In genomic region chrX:100946521-100946920, GRCh38 we compare ENCODE assay signal across 17 cellular contexts. TPM values are rescaled to one million over a fixed set of nuclear protein-coding genes. Genes with fewer than 3 reads are reported as not detected.
DNase-seq lines count a peak whose midpoint lies in the region; ATAC-seq, FAIRE-seq and TF ChIP-seq lines count a peak whose summit lies in the region.
"Had no signal": no experiment of that assay in that cellular context is flagged by ENCODE, and none has a peak within 500 bp of the region (broad histone marks: within the 10 kb centered on the region; RNA-seq: fewer than 3 reads in every experiment).

No MANE protein-coding gene starts in this region.

- peak; percentile 8 for DNase-seq in G401 (ENCODE audit: low spot score)
- peak; percentile 33 for DNase-seq in NCI-H460 (ENCODE audit: extremely low read depth, low read depth)
- peak; percentile 19 for DNase-seq in choroid plexus epithelial cell (ENCODE audit: low read depth)
- DNase-seq in stimulated activated naive B cell treated with anti-CD40 and anti-IgM and Interleukin-4, amounts not matched to agents 10 μg/mL and 1 μg/mL and 100 μg/mL, for 72 hours = no peak
- DNase-seq in D721Med (ENCODE audit: insufficient read length, low spot score) = no peak
- DNase-seq in natural killer cell treated with Interleukin-12 subunit alpha and Interleukin-12 subunit beta and Interleukin-15 and Interleukin-18, amount 100 ng/mL, for 72 hours (ENCODE audit: low spot score) = no peak
- DNase-seq: C1 segment of cervical spinal cord, Caco-2, DMS53, GDM1, GOT3, KBM-7, NCI-H1930, NCI-H510A, RPMI8226 had no signal

- H3K27ac Mint-ChIP-seq in stimulated activated naive B cell treated with anti-CD40 and anti-IgM and Interleukin-4, amounts not matched to agents 10 μg/mL and 1 μg/mL and 100 μg/mL, for 72 hours = no peak overlapping the region
- H3K27ac Mint-ChIP-seq in natural killer cell treated with Interleukin-12 subunit alpha and Interleukin-12 subunit beta and Interleukin-15 and Interleukin-18, amount 100 ng/mL, for 72 hours = no peak overlapping the region

- peaks cover 0 to 3% of the 10 kb centered on the region in 2 donors for H3K27me3 Mint-ChIP-seq in stimulated activated naive B cell treated with anti-CD40 and anti-IgM and Interleukin-4, amounts not matched to agents 10 μg/mL and 1 μg/mL and 100 μg/mL, for 72 hours
- H3K27me3 Mint-ChIP-seq in natural killer cell treated with Interleukin-12 subunit alpha and Interleukin-12 subunit beta and Interleukin-15 and Interleukin-18, amount 100 ng/mL, for 72 hours = peaks cover 0 to 14% of the 10 kb centered on the region in 2 donors

- in situ Hi-C loops in G401 (cut with HindIII; ENCODE audit: low sequenced_read_pairs) = no loop called here

- no peak overlapping the region for H3K4me3 Mint-ChIP-seq in stimulated activated naive B cell treated with anti-CD40 and anti-IgM and Interleukin-4, amounts not matched to agents 10 μg/mL and 1 μg/mL and 100 μg/mL, for 72 hours
- no peak overlapping the region for H3K4me3 Mint-ChIP-seq in natural killer cell treated with Interleukin-12 subunit alpha and Interleukin-12 subunit beta and Interleukin-15 and Interleukin-18, amount 100 ng/mL, for 72 hours

- no peaks in the 10 kb centered on the region for H3K4me1 Mint-ChIP-seq in stimulated activated naive B cell treated with anti-CD40 and anti-IgM and Interleukin-4, amounts not matched to agents 10 μg/mL and 1 μg/mL and 100 μg/mL, for 72 hours
- H3K4me1 Mint-ChIP-seq in natural killer cell treated with Interleukin-12 subunit alpha and Interleukin-12 subunit beta and Interleukin-15 and Interleukin-18, amount 100 ng/mL, for 72 hours (ENCODE audit: low read depth in 2 of 2) = no peaks in the 10 kb centered on the region

- ATAC-seq in stimulated activated naive B cell treated with anti-CD40 and anti-IgM and Interleukin-4, amounts not matched to agents 10 μg/mL and 1 μg/mL and 100 μg/mL, for 72 hours (replicated peaks) = no peak
- ATAC-seq in GM21717 (IDR thresholded peaks at IDR 0.05; ENCODE audit: unreplicated experiment) = no peak
- no peak for ATAC-seq in natural killer cell treated with Interleukin-12 subunit alpha and Interleukin-12 subunit beta and Interleukin-15 and Interleukin-18, amount 100 ng/mL, for 72 hours

- no peaks in the 10 kb centered on the region for H3K9me3 Mint-ChIP-seq in stimulated activated naive B cell treated with anti-CD40 and anti-IgM and Interleukin-4, amounts not matched to agents 10 μg/mL and 1 μg/mL and 100 μg/mL, for 72 hours
- H3K9me3 Mint-ChIP-seq in natural killer cell treated with Interleukin-12 subunit alpha and Interleukin-12 subunit beta and Interleukin-15 and Interleukin-18, amount 100 ng/mL, for 72 hours = no peaks in the 10 kb centered on the region

- no peaks in the 10 kb centered on the region for H3K36me3 Mint-ChIP-seq in stimulated activated naive B cell treated with anti-CD40 and anti-IgM and Interleukin-4, amounts not matched to agents 10 μg/mL and 1 μg/mL and 100 μg/mL, for 72 hours
- H3K36me3 Mint-ChIP-seq in natural killer cell treated with Interleukin-12 subunit alpha and Interleukin-12 subunit beta and Interleukin-15 and Interleukin-18, amount 100 ng/mL, for 72 hours = no peaks in the 10 kb centered on the region

- TF ChIP-seq CTCF in choroid plexus epithelial cell (conservative IDR thresholded peaks at IDR 0.05; ENCODE audit: low read depth, low read length) = no peak
- TF ChIP-seq CTCF in D721Med (IDR thresholded peaks at IDR 0.05; ENCODE audit: insufficient read depth, missing control alignments) = no peak

- H3K4me3 ChIP-seq in choroid plexus epithelial cell (ENCODE audit: low read depth, low read length) = no peak overlapping the region
- H3K4me3 ChIP-seq: SJCRH30 had no signal

- no peak for FAIRE-seq in D721Med (lab: Jason Lieb, UNC)

RNA-seq across cellular contexts. Expression of gene XKRX, which starts 17.8 kb away (rescaled TPM):
- total RNA-seq in G401 (2014; rRNA removed; shearing (Covaris generic)) = not detected in 2 replicates
- total RNA-seq in NCI-H460 (2014; rRNA removed; shearing (Covaris generic)) = 2.6 and 3.0 TPM in 2 replicates
- 0.46 and 0.48 TPM in 2 replicates for polyA plus RNA-seq in NCI-H460 (2014; cell fraction: nucleus; rRNA removed)
- under 1 TPM; 0.14 TPM for total RNA-seq in natural killer cell treated with Interleukin-12 subunit alpha and Interleukin-12 subunit beta and Interleukin-15 and Interleukin-18, amount 100 ng/mL, for 72 hours

RNA-seq across cellular contexts. Expression of gene ARL13A, which starts 23.0 kb away (rescaled TPM):
- total RNA-seq in G401 (2014; rRNA removed; shearing (Covaris generic)) = not detected in 2 replicates
- not detected in 2 replicates for total RNA-seq in NCI-H460 (2014; rRNA removed; shearing (Covaris generic))
- not detected in 2 replicates for polyA plus RNA-seq in NCI-H460 (2014; cell fraction: nucleus; rRNA removed)
- not detected for total RNA-seq in natural killer cell treated with Interleukin-12 subunit alpha and Interleukin-12 subunit beta and Interleukin-15 and Interleukin-18, amount 100 ng/mL, for 72 hours
- total RNA-seq: Caco-2, SJCRH30 had no signal

Comparison
In these comparisons a context has a peak if more than half of its experiments do, and no peak if none do; other contexts are left out.
1. DNase-seq: peak in G401 (single experiment), NCI-H460 (single experiment) and choroid plexus epithelial cell (single experiment); none in stimulated activated naive B cell treated with anti-CD40 and anti-IgM and Interleukin-4, amounts not matched to agents 10 μg/mL and 1 μg/mL and 100 μg/mL, for 72 hours (single experiment), D721Med (single experiment) and natural killer cell treated with Interleukin-12 subunit alpha and Interleukin-12 subunit beta and Interleukin-15 and Interleukin-18, amount 100 ng/mL, for 72 hours (single experiment).